In genomic region chr10:13528875-13529713, GRCh38 we compare ENCODE assay signal across 8 cellular contexts. TPM values are rescaled to one million over a fixed set of nuclear protein-coding genes. Genes with fewer than 3 reads are reported as not detected.
DNase-seq lines count a peak whose midpoint lies in the region; ATAC-seq, FAIRE-seq and TF ChIP-seq lines count a peak whose summit lies in the region.

A gene with protein sequence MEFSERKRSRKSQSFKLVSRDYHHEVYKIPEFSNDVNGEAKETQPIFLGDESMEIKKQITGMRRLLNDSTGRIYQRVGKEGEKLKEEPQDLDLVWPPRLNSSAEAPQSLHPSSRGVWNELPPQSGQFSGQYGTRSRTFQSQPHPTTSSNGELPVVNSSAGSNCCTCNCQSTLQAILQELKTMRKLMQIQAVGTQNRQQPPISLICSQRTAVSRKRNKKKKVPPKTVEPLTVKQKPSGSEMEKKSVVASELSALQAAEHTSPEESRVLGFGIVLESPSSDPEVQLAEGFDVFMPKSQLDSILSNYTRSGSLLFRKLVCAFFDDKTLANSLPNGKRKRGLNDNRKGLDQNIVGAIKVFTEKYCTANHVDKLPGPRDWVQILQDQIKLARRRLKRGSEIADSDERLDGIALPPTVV (minus strand): TSS chr10:13529014. CDS start chr10:13528533, 481 bp downstream.

- no peaks in the 10 kb centered on the region for H3K9me3 ChIP-seq in BLaER1
- no peaks in the 10 kb centered on the region for H3K9me3 ChIP-seq in HAP-1
- H3K9me3 ChIP-seq in pancreas: no peaks in the 10 kb centered on the region

- H3K4me1 Mint-ChIP-seq in activated naive CD4-positive, alpha-beta T cell treated with anti-CD3 and anti-CD28 coated beads, Interleukin-2, amount 50 U/mL, for 24 hours: peaks cover 13% of the 10 kb centered on the region

- H3K4me2 ChIP-seq in BLaER1: peak within 1 kb of the TSS; percentile 96

- peak within 1 kb of the TSS; percentile 65 for H3K9ac ChIP-seq in BLaER1

- in situ Hi-C loops in HAP-1 (cut with MboI; ENCODE audit: low sequenced_read_pairs): no loop called here

- H3K4me3 ChIP-seq in BLaER1 (peak within 1 kb of the TSS; percentile 73), HAP-1 (peak within 1 kb of the TSS; percentile 48), pancreas (peak within 1 kb of the TSS; percentile 37 to 65 (median 50))

- 3 to 11% methylated on average over 23 to 98 of the region's 98 CpGs for WGBS in pancreas, 2 donors

- intact Hi-C loops in cardiac septum (cut with DNase I) (loop anchor here (10.0 kb wide), 2 partner anchors 184 to 364 kb away; partner anchors contain the start of genes MCM10 and SEPHS1), pancreas (cut with DNase I) (no loop called here)

- no peak within 1 kb of the TSS for H3K27ac Mint-ChIP-seq in activated naive CD4-positive, alpha-beta T cell treated with anti-CD3 and anti-CD28 coated beads, Interleukin-2, amount 50 U/mL, for 24 hours

- peaks cover 61% of the 10 kb centered on the region for H3K27me3 ChIP-seq in BLaER1
- no peaks in the 10 kb centered on the region for H3K27me3 ChIP-seq in HAP-1 (ENCODE audit: low read depth)
- H3K27me3 ChIP-seq in pancreas: no peaks in the 10 kb centered on the region

- H3K4me1 ChIP-seq in BLaER1 (peaks cover 12% of the 10 kb centered on the region), HAP-1 (peaks cover 15% of the 10 kb centered on the region), pancreas (peaks cover 10 to 20% (median 15%) of the 10 kb centered on the region in 3 donors)

- peaks cover 53% of the 10 kb centered on the region for H3K27me3 Mint-ChIP-seq in activated naive CD4-positive, alpha-beta T cell treated with anti-CD3 and anti-CD28 coated beads, Interleukin-2, amount 50 U/mL, for 24 hours

- H4K20me1 ChIP-seq in BLaER1: peaks cover 22% of the 10 kb centered on the region

- DNase-seq in HAP-1 (ENCODE audit: low spot score in 2 of 2) (peak; percentile 43 to 71), cardiac septum (ENCODE audit: low spot score) (no peak), pancreas (peak; percentile 46 to 85 (median 62)), COLO829 (ENCODE audit: low spot score) (no peak), SIG-M5 treated with dmso at 0.1 percent for 504 hours (lab: John Stamatoyannopoulos, UW; ENCODE audit: unreplicated experiment) (no peak), DMS79 treated with DMSO at 0.1 percent for 48 hours (lab: John Stamatoyannopoulos, UW) (no peak)

- no peak for TF ChIP-seq CTCF in pancreas (IDR thresholded peaks at IDR 0.05)

- FAIRE-seq in pancreas (lab: Jason Lieb, UNC): no peak

- no peaks in the 10 kb centered on the region for H3K36me3 ChIP-seq in BLaER1
- no peaks in the 10 kb centered on the region for H3K36me3 ChIP-seq in HAP-1 (replicated peaks)
- H3K36me3 ChIP-seq in pancreas: no peaks in the 10 kb centered on the region

- peak within 1 kb of the TSS; percentile 82 for H3K4me3 Mint-ChIP-seq in activated naive CD4-positive, alpha-beta T cell treated with anti-CD3 and anti-CD28 coated beads, Interleukin-2, amount 50 U/mL, for 24 hours

- no peaks in the 10 kb centered on the region for H3K36me3 Mint-ChIP-seq in activated naive CD4-positive, alpha-beta T cell treated with anti-CD3 and anti-CD28 coated beads, Interleukin-2, amount 50 U/mL, for 24 hours

- H3K9me3 Mint-ChIP-seq in activated naive CD4-positive, alpha-beta T cell treated with anti-CD3 and anti-CD28 coated beads, Interleukin-2, amount 50 U/mL, for 24 hours: no peaks in the 10 kb centered on the region

- H3K27ac ChIP-seq in BLaER1 (no peak within 1 kb of the TSS), pancreas (peak within 1 kb of the TSS in 3 of 4 donors; percentile 58 to 84 (median 67))

- ATAC-seq in pancreas: peak; percentile 80 to 89 (median 82)

RNA-seq across cellular contexts. Expression of the gene that starts here (rescaled TPM):
- total RNA-seq in cardiac septum: 14.0 TPM
- 10 to 100 TPM; 11.8 to 22.8 (median 16.2) TPM for total RNA-seq in pancreas
- polyA plus RNA-seq in pancreas: 10 to 100 TPM in 1 of 2 donors, 1 to 10 TPM in 1; 7.3 to 11.2 TPM

Comparison
In these comparisons a context has a peak if more than half of its experiments do, and no peak if none do; other contexts are left out.
1. DNase-seq: peak in HAP-1 (2 of 2) and pancreas (6 of 6); none in cardiac septum (single experiment), COLO829 (single experiment), SIG-M5 treated with dmso at 0.1 percent for 504 hours (single experiment) and DMS79 treated with DMSO at 0.1 percent for 48 hours (single experiment).
2. Peak in every context shown above with its lines, with median percentiles within 50 percentile points of each other: H3K4me3 ChIP-seq.